8 cellular contexts compared by ENCODE assay signal in the genomic region with DNA sequence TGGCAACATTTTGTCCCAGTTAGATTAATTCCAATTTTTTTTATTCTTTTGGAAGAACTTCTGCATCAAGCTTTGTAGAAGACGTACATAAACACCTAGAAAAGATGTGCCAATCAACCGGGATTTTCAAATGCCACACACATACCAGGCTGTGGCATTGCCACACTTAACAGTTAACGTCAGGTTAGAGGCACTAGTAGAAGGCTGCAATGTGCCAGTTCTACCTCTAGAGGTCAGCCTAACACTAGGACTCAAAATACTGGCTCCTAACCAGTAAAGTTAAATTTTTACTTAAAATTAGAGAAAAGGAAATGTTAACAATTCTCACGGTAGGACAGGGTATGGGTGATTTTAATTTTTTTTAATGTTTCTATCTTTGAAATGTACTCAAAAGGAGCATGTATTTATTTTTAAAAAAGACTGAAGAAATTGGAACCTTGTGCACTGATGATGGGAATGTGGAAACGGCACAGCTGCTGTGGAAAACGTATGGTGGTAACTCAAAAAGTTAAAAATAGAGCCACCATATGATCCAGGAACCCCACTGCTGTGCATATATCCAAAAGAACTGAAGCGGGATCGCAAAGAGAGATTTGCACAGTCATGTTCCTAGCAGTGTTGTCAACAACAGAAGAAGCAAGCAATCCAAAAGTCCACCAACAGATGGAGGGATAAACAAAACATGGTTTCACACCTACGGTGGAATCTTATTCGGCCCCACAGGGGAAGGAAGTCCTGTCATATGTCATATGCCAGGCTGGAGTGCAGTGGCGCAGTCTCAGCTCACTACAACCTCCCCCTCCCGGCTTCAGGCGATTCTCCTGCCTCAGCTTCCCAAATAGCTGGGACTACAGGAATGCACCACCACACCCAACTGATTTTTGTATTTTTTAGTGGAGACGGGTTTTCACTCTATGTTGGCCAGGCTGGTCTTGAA. TPM values are rescaled to one million over a fixed set of nuclear protein-coding genes. Genes with fewer than 3 reads are reported as not detected.
A peak's percentile ranks its signal among the peaks of the same experiment; 100 is the strongest.
DNase-seq lines count a peak whose midpoint lies in the region; ATAC-seq and TF ChIP-seq lines count a peak whose summit lies in the region.

No MANE protein-coding gene starts in this region.

- TF ChIP-seq CTCF in PC-3 (conservative IDR thresholded peaks at IDR 0.05; ENCODE audit: low read depth, low read length) = peak; percentile 98

- H3K27me3 ChIP-seq in PC-3 (ENCODE audit: low read length) = no peaks in the 10 kb centered on the region

- no peak overlapping the region for H3K4me3 ChIP-seq in PC-3 (ENCODE audit: low read length)

- H3K36me3 ChIP-seq in PC-3 (ENCODE audit: low read depth, low read length) = no peaks in the 10 kb centered on the region

- peaks cover 27% of the 10 kb centered on the region for H3K4me1 ChIP-seq in PC-3 (ENCODE audit: insufficient read depth, low read length)

- H3K4me3 Mint-ChIP-seq in activated T-cell treated with anti-CD3 and anti-CD28 coated beads, Interleukin-2, amount 50 U/mL, for 4 hours = no peak overlapping the region
- H3K4me3 Mint-ChIP-seq in natural killer cell treated with Interleukin-12 subunit alpha and Interleukin-12 subunit beta and Interleukin-15 and Interleukin-18, amount 100 ng/mL, for 72 hours = no peak overlapping the region

- POLR2A ChIA-PET in PC-3 (lab: Charles Lee; ENCODE audit: unreplicated experiment) = no interaction called here

- peaks cover under 1% of the 10 kb centered on the region for H3F3A ChIP-seq in PC-3 (ENCODE audit: low read length, unreplicated experiment)

- H3K4me1 Mint-ChIP-seq in activated T-cell treated with anti-CD3 and anti-CD28 coated beads, Interleukin-2, amount 50 U/mL, for 4 hours (ENCODE audit: low read depth) = peaks cover 6% of the 10 kb centered on the region
- peaks cover 0 to 6% of the 10 kb centered on the region in 2 donors for H3K4me1 Mint-ChIP-seq in natural killer cell treated with Interleukin-12 subunit alpha and Interleukin-12 subunit beta and Interleukin-15 and Interleukin-18, amount 100 ng/mL, for 72 hours (ENCODE audit: low read depth in 2 of 2)

- no peaks in the 10 kb centered on the region for H3K9me2 ChIP-seq in PC-3 (replicated peaks; ENCODE audit: low read length)

- peaks cover 5% of the 10 kb centered on the region for H3K9me3 Mint-ChIP-seq in activated T-cell treated with anti-CD3 and anti-CD28 coated beads, Interleukin-2, amount 50 U/mL, for 4 hours
- H3K9me3 Mint-ChIP-seq in natural killer cell treated with Interleukin-12 subunit alpha and Interleukin-12 subunit beta and Interleukin-15 and Interleukin-18, amount 100 ng/mL, for 72 hours = no peaks in the 10 kb centered on the region

- TF ChIP-seq POLR2A in GM18505 (IDR thresholded peaks at IDR 0.05; ENCODE audit: borderline replicate concordance, extremely low read depth, insufficient read depth, insufficient read length) = no peak

- H4K20me1 ChIP-seq in PC-3 (ENCODE audit: low read length) = no peaks in the 10 kb centered on the region

- H3K27me3 Mint-ChIP-seq in activated T-cell treated with anti-CD3 and anti-CD28 coated beads, Interleukin-2, amount 50 U/mL, for 4 hours (ENCODE audit: low read depth) = no peaks in the 10 kb centered on the region
- H3K27me3 Mint-ChIP-seq in natural killer cell treated with Interleukin-12 subunit alpha and Interleukin-12 subunit beta and Interleukin-15 and Interleukin-18, amount 100 ng/mL, for 72 hours = no peaks in the 10 kb centered on the region

- H3K9me3 ChIP-seq in PC-3 (ENCODE audit: low read length) = no peaks in the 10 kb centered on the region

- H3K27ac Mint-ChIP-seq in natural killer cell treated with Interleukin-12 subunit alpha and Interleukin-12 subunit beta and Interleukin-15 and Interleukin-18, amount 100 ng/mL, for 72 hours = no peak overlapping the region

- ATAC-seq in HG03175 (IDR thresholded peaks at IDR 0.05; ENCODE audit: unreplicated experiment) = peak; percentile 62
- ATAC-seq in PC-3 = peak; percentile 72
- peak; percentile 76 to 80 for ATAC-seq in activated T-cell treated with anti-CD3 and anti-CD28 coated beads, Interleukin-2, amount 50 U/mL, for 4 hours
- peak; percentile 78 to 84 for ATAC-seq in natural killer cell treated with Interleukin-12 subunit alpha and Interleukin-12 subunit beta and Interleukin-15 and Interleukin-18, amount 100 ng/mL, for 72 hours
- ATAC-seq in GM18505 (IDR thresholded peaks at IDR 0.05; ENCODE audit: unreplicated experiment) = no peak

- H3K9ac ChIP-seq in PC-3 (ENCODE audit: low read length) = no peak overlapping the region

- H2AFZ ChIP-seq in PC-3 (ENCODE audit: low read length) = no peak overlapping the region

- no peak overlapping the region for H3K27ac ChIP-seq in PC-3 (ENCODE audit: low read length)

- no peak overlapping the region for H3K4me2 ChIP-seq in PC-3 (ENCODE audit: low read length)

- peaks cover 2% of the 10 kb centered on the region for H3K36me3 Mint-ChIP-seq in activated T-cell treated with anti-CD3 and anti-CD28 coated beads, Interleukin-2, amount 50 U/mL, for 4 hours (ENCODE audit: insufficient read depth)
- no peaks in the 10 kb centered on the region for H3K36me3 Mint-ChIP-seq in natural killer cell treated with Interleukin-12 subunit alpha and Interleukin-12 subunit beta and Interleukin-15 and Interleukin-18, amount 100 ng/mL, for 72 hours

- intact Hi-C loops in PC-3 (cut with micrococcal nuclease) = loop anchor here (2.0 to 5.0 kb wide), 6 partner anchors 55 to 429 kb away; partner anchors contain the start of genes IFT88 and IL17D

- BruUV-seq in PC-3 (replicated peaks; lab: Mats Ljungman, UMichigan) = no TSS peak

- CTCF ChIA-PET in PC-3 (lab: Charles Lee) = interaction anchor here (1.0 kb wide), 1 partner anchor 429 kb away, joined by 3 read pairs; no protein-coding TSS in a partner anchor

- peak; percentile 45 for DNase-seq in GDM1 (lab: John Stamatoyannopoulos, UW)
- DNase-seq in PC-3 = peak; percentile 90
- DNase-seq in activated T-cell treated with anti-CD3 and anti-CD28 coated beads, Interleukin-2, amount 50 U/mL, for 4 hours = peak; percentile 63
- peak; percentile 68 for DNase-seq in fibroblast of gingiva (ENCODE audit: low read depth)
- DNase-seq in natural killer cell treated with Interleukin-12 subunit alpha and Interleukin-12 subunit beta and Interleukin-15 and Interleukin-18, amount 100 ng/mL, for 72 hours (ENCODE audit: low spot score) = no peak
- peak; percentile 97 for DNase-seq in superior temporal gyrus (ENCODE audit: extremely low spot score)

- H3K79me2 ChIP-seq in PC-3 (ENCODE audit: low read length) = no peaks in the 10 kb centered on the region

RNA-seq across cellular contexts. Expression of gene CRYL1, which starts 30.3 kb away (rescaled TPM):
- 13.6 and 20.8 TPM in 2 replicates for total RNA-seq in PC-3 (2014; rRNA removed)
- total RNA-seq in activated T-cell treated with anti-CD3 and anti-CD28 coated beads, Interleukin-2, amount 50 U/mL, for 4 hours = 1 to 10 TPM; 2.8 to 5.3 (median 3.7) TPM
- 1 to 10 TPM; 5.2 to 9.0 TPM for total RNA-seq in natural killer cell treated with Interleukin-12 subunit alpha and Interleukin-12 subunit beta and Interleukin-15 and Interleukin-18, amount 100 ng/mL, for 72 hours
